8 cellular contexts compared by ENCODE assay signal in the genomic region with DNA sequence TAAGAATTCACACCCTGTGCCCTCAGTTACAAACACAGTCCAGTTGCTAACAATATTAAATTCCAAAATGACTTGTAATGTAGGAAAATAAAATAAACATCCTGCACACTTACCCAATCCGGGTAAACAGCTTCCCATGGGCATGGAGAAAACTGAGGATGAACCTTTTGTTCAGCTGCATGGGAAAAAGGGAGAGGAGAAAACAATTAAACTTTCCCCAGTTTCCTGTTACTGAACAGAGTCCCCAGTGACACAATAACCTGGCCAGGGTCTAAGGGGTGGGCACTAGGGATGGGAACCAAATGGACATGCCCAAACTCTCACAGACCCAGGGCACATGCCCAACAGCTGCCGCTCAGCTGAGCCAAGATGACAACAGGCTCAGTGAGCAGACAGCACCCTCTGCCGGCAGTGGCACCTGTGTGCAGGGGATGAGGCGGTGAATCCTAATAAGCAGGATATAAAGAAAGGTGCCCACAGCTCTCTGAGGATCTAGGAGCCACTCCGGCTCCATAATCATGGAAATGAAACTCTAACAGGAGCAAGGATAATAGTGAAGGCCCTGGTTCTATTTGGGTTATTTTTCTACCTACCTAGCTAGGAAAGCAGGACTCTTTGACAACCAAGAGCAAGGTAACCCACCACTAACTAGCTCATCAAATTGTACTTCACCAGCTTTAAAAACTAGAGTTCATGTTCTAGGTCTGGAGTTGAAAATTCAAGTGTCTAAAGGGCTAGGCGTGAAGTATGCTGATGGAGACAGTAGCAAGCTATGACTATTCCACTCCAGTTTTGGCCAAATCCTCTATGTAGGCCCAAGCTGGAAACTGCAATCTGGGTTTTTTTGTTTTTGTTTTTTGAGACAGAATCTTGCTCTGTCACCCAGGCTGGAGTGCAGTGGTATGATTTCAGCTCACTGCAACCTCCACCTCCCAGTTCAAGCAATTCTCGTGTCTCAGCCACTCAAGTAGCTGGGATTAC. TPM values are rescaled to one million over a fixed set of nuclear protein-coding genes. Genes with fewer than 3 reads are reported as not detected.
DNase-seq lines count a peak whose midpoint lies in the region; ATAC-seq, FAIRE-seq and TF ChIP-seq lines count a peak whose summit lies in the region.

No MANE protein-coding gene starts in this region.

- H3K4me1 ChIP-seq in endodermal cell (ENCODE audit: control insufficient read depth, insufficient read depth, low read length), result peaks cover 7% of the 10 kb centered on the region

- WGBS in endodermal cell (ENCODE audit: insufficient coverage in 1 of 2, insufficient read length in 1 of 2), 2 experiments, result 55 to 66% methylated on average over 5 to 7 of the region's 7 CpGs

- no peaks in the 10 kb centered on the region for H3K9me3 Mint-ChIP-seq in activated CD8-positive, alpha-beta memory T cell treated with anti-CD3 and anti-CD28 coated beads, Interleukin-2, amount 10 ng/mL, durations not matched to agents 7 days and 5 days (ENCODE audit: low read depth)
- H3K9me3 Mint-ChIP-seq in endodermal cell (no peaks in the 10 kb centered on the region), mesothelial cell of epicardium (no peaks in the 10 kb centered on the region)

- H3K27ac ChIP-seq in endodermal cell (ENCODE audit: low read depth, low read length), result no peak overlapping the region

- H3K4me1 Mint-ChIP-seq in activated CD8-positive, alpha-beta memory T cell treated with anti-CD3 and anti-CD28 coated beads, Interleukin-2, amount 10 ng/mL, durations not matched to agents 7 days and 5 days, result peaks cover 82% of the 10 kb centered on the region
- H3K4me1 Mint-ChIP-seq in endodermal cell, result peaks cover 14% of the 10 kb centered on the region
- H3K4me1 Mint-ChIP-seq in mesothelial cell of epicardium, result peaks cover 13% of the 10 kb centered on the region

- ATAC-seq in HG03342 (IDR thresholded peaks at IDR 0.05; ENCODE audit: unreplicated experiment) (peak; percentile 46), GM21825 (IDR thresholded peaks at IDR 0.05; ENCODE audit: unreplicated experiment) (no peak)
- peak; percentile 82 for ATAC-seq in activated CD8-positive, alpha-beta memory T cell treated with anti-CD3 and anti-CD28 coated beads, Interleukin-2, amount 10 ng/mL, durations not matched to agents 7 days and 5 days

- no peaks in the 10 kb centered on the region for H3K27me3 Mint-ChIP-seq in activated CD8-positive, alpha-beta memory T cell treated with anti-CD3 and anti-CD28 coated beads, Interleukin-2, amount 10 ng/mL, durations not matched to agents 7 days and 5 days
- H3K27me3 Mint-ChIP-seq in endodermal cell (ENCODE audit: insufficient read depth) (no peaks in the 10 kb centered on the region), mesothelial cell of epicardium (ENCODE audit: low read depth) (no peaks in the 10 kb centered on the region)

- no peaks in the 10 kb centered on the region for H3K9me3 ChIP-seq in endodermal cell (ENCODE audit: control insufficient read depth, low read length)

- no peak overlapping the region for H3K9ac ChIP-seq in endodermal cell (ENCODE audit: extremely low read depth, low read length, poor library complexity, severe bottlenecking)

- FAIRE-seq in D721Med (lab: Jason Lieb, UNC), result peak; percentile 78

- peaks cover 46% of the 10 kb centered on the region for H3K36me3 Mint-ChIP-seq in activated CD8-positive, alpha-beta memory T cell treated with anti-CD3 and anti-CD28 coated beads, Interleukin-2, amount 10 ng/mL, durations not matched to agents 7 days and 5 days
- H3K36me3 Mint-ChIP-seq in endodermal cell (ENCODE audit: low read depth) (peaks cover 49% of the 10 kb centered on the region), mesothelial cell of epicardium (peaks cover 29% of the 10 kb centered on the region)

- H3K27me3 ChIP-seq in endodermal cell (ENCODE audit: control insufficient read depth, insufficient read depth, low read length, poor library complexity, severe bottlenecking), result no peaks in the 10 kb centered on the region

- H3K27ac Mint-ChIP-seq in activated CD8-positive, alpha-beta memory T cell treated with anti-CD3 and anti-CD28 coated beads, Interleukin-2, amount 10 ng/mL, durations not matched to agents 7 days and 5 days, result peak overlapping the region; percentile 82
- H3K27ac Mint-ChIP-seq in endodermal cell, result no peak overlapping the region
- H3K27ac Mint-ChIP-seq in mesothelial cell of epicardium, result peak overlapping the region; percentile 70

- TF ChIP-seq CTCF in D721Med (IDR thresholded peaks at IDR 0.05; ENCODE audit: insufficient read depth, missing control alignments), result peak; percentile 89
- TF ChIP-seq CTCF in endodermal cell (conservative IDR thresholded peaks at IDR 0.05), result peak; percentile 98
- TF ChIP-seq CTCF in mesothelial cell of epicardium (IDR thresholded peaks at IDR 0.05; ENCODE audit: unreplicated experiment), result peak; percentile 84

- no peak overlapping the region for H3K4me3 Mint-ChIP-seq in activated CD8-positive, alpha-beta memory T cell treated with anti-CD3 and anti-CD28 coated beads, Interleukin-2, amount 10 ng/mL, durations not matched to agents 7 days and 5 days
- no peak overlapping the region for H3K4me3 Mint-ChIP-seq in endodermal cell
- no peak overlapping the region for H3K4me3 Mint-ChIP-seq in mesothelial cell of epicardium

- DNase-seq in D721Med (ENCODE audit: insufficient read length, low spot score) (peak; percentile 67), NOMO-1 treated with DMSO at 0.1 percent for 48 hours (lab: John Stamatoyannopoulos, UW; ENCODE audit: unreplicated experiment) (peak; percentile 61), endodermal cell (peak; percentile 96), mesothelial cell of epicardium (ENCODE audit: low spot score in 2 of 2, unreplicated experiment in 2 of 2) (peak; percentile 63 to 88)
- DNase-seq in activated CD8-positive, alpha-beta memory T cell treated with anti-CD3 and anti-CD28 coated beads, Interleukin-2, amount 10 ng/mL, durations not matched to agents 7 days and 5 days, result peak; percentile 91
- DNase-seq in stimulated activated CD8-positive, alpha-beta memory T cell treated with anti-CD3 and anti-CD28 coated beads, Interleukin-15, amount 100 ng/mL, for 24 hours (ENCODE audit: low read depth), result peak; percentile 56

- no peak overlapping the region for H3K4me3 ChIP-seq in endodermal cell (ENCODE audit: low read length)

- CTCF ChIA-PET in activated CD8-positive, alpha-beta memory T cell treated with anti-CD3 and anti-CD28 coated beads, Interleukin-2, amount 10 ng/mL, durations not matched to agents 7 days and 5 days (lab: Charles Lee), result interaction anchor here (0.5 to 12.9 kb wide), 59 partner anchors 9 to 671 kb away, joined by 3 to 401 read pairs (median 5); partner anchors contain the start of genes DPH1, HIC1, SMG6 and SRR

- peaks cover 72% of the 10 kb centered on the region for H3K36me3 ChIP-seq in endodermal cell (ENCODE audit: control insufficient read depth, insufficient read depth, low read length)

RNA-seq across cellular contexts. Expression of gene SMG6, which starts 58.8 kb away (rescaled TPM):
- 10 to 100 TPM; 46.7 to 60.9 TPM for total RNA-seq in activated CD8-positive, alpha-beta memory T cell treated with anti-CD3 and anti-CD28 coated beads, Interleukin-2, amount 10 ng/mL, durations not matched to agents 7 days and 5 days
- total RNA-seq in endodermal cell (10 to 100 TPM; 44.3 to 56.7 TPM), mesothelial cell of epicardium (55.4 to 58.3 TPM (median 58.3 TPM) in 3 replicates)
- polyA plus RNA-seq in endodermal cell (2013, experiment 1 of 2), result 30.3 TPM
- polyA plus RNA-seq in endodermal cell (2013, experiment 2 of 2), result 26.0 TPM

RNA-seq across cellular contexts. Expression of gene SRR, which starts 58.9 kb away (rescaled TPM):
- total RNA-seq in activated CD8-positive, alpha-beta memory T cell treated with anti-CD3 and anti-CD28 coated beads, Interleukin-2, amount 10 ng/mL, durations not matched to agents 7 days and 5 days, result 10 to 100 TPM; 18.6 to 18.8 TPM
- 10 to 100 TPM; 10.2 to 38.0 TPM for total RNA-seq in endodermal cell
- 28.8 TPM for polyA plus RNA-seq in endodermal cell (2013, experiment 1 of 2)
- 28.2 TPM for polyA plus RNA-seq in endodermal cell (2013, experiment 2 of 2)
- total RNA-seq in mesothelial cell of epicardium, result 13.4 to 17.6 TPM (median 16.0 TPM) in 3 replicates
